ENCODE assay signal across 3 cellular contexts in the genomic region with DNA sequence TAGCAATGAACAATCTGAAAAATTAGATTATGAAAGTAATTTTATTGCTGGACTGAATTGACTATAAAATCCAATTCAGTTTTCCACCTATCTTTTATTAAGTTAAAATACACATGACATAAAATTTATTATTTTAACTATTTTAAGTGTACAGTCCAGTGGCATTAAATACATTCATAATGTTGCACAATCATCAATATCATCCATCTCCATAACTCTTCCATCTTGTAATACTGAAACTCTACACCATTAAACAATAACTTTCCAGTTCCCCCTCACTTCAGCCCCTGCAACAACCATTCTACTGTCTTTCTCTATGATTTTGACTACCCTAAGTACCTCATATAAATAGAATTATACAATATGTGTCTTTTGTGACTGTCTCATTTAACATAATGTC.
TF ChIP-seq lines count a peak whose summit lies in the region.

No MANE protein-coding gene starts in this region.

TF ChIP-seq in HepG2, 621 proteins besides CTCF, POLR2A, EP300 and RAD21:
- TF ChIP-seq CEBPB (IDR thresholded peaks at IDR 0.05; ENCODE audit: borderline replicate concordance, low read depth, low read length) (peak; percentile 47; the same call in 1 of the 2 replicates), ZNF780A (CRISPR knock-in tag; IDR thresholded peaks at IDR 0.05) (no peak)

TF ChIP-seq in IMR-90, 13 proteins besides CTCF, POLR2A, EP300 and RAD21:
- TF ChIP-seq USF2 (IDR thresholded peaks at IDR 0.05; ENCODE audit: low read depth, low read length), result no peak
- TF ChIP-seq RFX5 (IDR thresholded peaks at IDR 0.05; ENCODE audit: low read depth, low read length), result no peak
- peak; percentile 62 for TF ChIP-seq CEBPB (IDR thresholded peaks at IDR 0.05; ENCODE audit: low read depth, low read length)
- TF ChIP-seq ELK1 (IDR thresholded peaks at IDR 0.05; ENCODE audit: borderline replicate concordance, low read depth, low read length), result no peak
- no peak for TF ChIP-seq NFE2L2 (IDR thresholded peaks at IDR 0.05; ENCODE audit: low read depth, low read length)
- TF ChIP-seq RCOR1 (IDR thresholded peaks at IDR 0.05; ENCODE audit: insufficient replicate concordance, low read length), result no peak

TF ChIP-seq in K562, 482 proteins besides CTCF, POLR2A, EP300 and RAD21:
- no peak for TF ChIP-seq CREBBP (IDR thresholded peaks at IDR 0.05; ENCODE audit: low read depth, low read length)
- TF ChIP-seq ZBTB7A (IDR thresholded peaks at IDR 0.05; ENCODE audit: borderline replicate concordance, control insufficient read depth, low read depth, low read length), result no peak
- TF ChIP-seq, protein P1, sequence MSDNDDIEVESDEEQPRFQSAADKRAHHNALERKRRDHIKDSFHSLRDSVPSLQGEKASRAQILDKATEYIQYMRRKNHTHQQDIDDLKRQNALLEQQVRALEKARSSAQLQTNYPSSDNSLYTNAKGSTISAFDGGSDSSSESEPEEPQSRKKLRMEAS (CRISPR knock-in tag; IDR thresholded peaks at IDR 0.05), result no peak
- TF ChIP-seq CEBPB (tag; IDR thresholded peaks at IDR 0.05), result peak; percentile 34; the same call in 1 of the 2 replicates
- no peak for TF ChIP-seq DACH1 (IDR thresholded peaks at IDR 0.05; ENCODE audit: partially characterized antibody)
- no peak for TF ChIP-seq CEBPG (CRISPR knock-in tag; IDR thresholded peaks at IDR 0.05)
- TF ChIP-seq CEBPG (tag; conservative IDR thresholded peaks at IDR 0.05 in 1 of 2, IDR thresholded peaks at IDR 0.05 in 1 of 2), result peak in 1 of 2 experiments; percentile 53; a peak in 1 of 4 replicates
- TF ChIP-seq MYBL2 (IDR thresholded peaks at IDR 0.05; ENCODE audit: low read depth), result no peak
- no peak for TF ChIP-seq MYBL2 (CRISPR knock-in tag; IDR thresholded peaks at IDR 0.05; ENCODE audit: borderline replicate concordance)
- TF ChIP-seq, protein P2, sequence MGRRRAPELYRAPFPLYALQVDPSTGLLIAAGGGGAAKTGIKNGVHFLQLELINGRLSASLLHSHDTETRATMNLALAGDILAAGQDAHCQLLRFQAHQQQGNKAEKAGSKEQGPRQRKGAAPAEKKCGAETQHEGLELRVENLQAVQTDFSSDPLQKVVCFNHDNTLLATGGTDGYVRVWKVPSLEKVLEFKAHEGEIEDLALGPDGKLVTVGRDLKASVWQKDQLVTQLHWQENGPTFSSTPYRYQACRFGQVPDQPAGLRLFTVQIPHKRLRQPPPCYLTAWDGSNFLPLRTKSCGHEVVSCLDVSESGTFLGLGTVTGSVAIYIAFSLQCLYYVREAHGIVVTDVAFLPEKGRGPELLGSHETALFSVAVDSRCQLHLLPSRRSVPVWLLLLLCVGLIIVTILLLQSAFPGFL (CRISPR knock-in tag; IDR thresholded peaks at IDR 0.05), result no peak
- TF ChIP-seq HMGN3 (IDR thresholded peaks at IDR 0.05; ENCODE audit: borderline replicate concordance, extremely low read depth, insufficient read length, low read depth, low read length), result no peak
